Comparison of ENCODE assay signal across 1 cellular context in the genomic region with DNA sequence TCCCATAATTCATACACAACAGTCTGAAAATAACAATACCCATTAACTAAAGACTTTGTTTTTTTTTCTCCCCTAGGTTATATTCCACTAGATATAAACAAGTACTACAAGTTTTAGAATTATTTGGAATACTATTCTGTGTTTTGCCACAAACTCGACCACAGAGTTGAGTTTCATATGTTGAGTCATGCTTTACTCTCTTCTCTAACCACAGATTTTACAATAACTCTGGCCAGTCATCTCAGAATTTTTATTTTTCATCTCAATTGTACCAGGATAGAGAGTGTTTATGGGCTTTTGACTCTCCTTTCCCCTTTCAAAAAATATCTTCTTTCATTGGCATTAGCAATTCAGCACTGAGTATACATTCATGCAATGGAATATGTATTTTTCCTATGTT.
TF ChIP-seq lines count a peak whose summit lies in the region.

No MANE protein-coding gene starts in this region.

TF ChIP-seq in WTC11, 78 proteins besides CTCF, POLR2A, EP300 and RAD21 (continued from another document):
- TF ChIP-seq TEAD4 (CRISPR knock-in tag; IDR thresholded peaks at IDR 0.05): no peak
- TF ChIP-seq ARID4B (CRISPR knock-in tag; IDR thresholded peaks at IDR 0.05; ENCODE audit: borderline replicate concordance): no peak
- no peak for TF ChIP-seq FOXP1 (CRISPR knock-in tag; IDR thresholded peaks at IDR 0.05; ENCODE audit: borderline replicate concordance)
- no peak for TF ChIP-seq ZNF396 (CRISPR knock-in tag; IDR thresholded peaks at IDR 0.05; ENCODE audit: borderline replicate concordance)
- TF ChIP-seq, protein P1, sequence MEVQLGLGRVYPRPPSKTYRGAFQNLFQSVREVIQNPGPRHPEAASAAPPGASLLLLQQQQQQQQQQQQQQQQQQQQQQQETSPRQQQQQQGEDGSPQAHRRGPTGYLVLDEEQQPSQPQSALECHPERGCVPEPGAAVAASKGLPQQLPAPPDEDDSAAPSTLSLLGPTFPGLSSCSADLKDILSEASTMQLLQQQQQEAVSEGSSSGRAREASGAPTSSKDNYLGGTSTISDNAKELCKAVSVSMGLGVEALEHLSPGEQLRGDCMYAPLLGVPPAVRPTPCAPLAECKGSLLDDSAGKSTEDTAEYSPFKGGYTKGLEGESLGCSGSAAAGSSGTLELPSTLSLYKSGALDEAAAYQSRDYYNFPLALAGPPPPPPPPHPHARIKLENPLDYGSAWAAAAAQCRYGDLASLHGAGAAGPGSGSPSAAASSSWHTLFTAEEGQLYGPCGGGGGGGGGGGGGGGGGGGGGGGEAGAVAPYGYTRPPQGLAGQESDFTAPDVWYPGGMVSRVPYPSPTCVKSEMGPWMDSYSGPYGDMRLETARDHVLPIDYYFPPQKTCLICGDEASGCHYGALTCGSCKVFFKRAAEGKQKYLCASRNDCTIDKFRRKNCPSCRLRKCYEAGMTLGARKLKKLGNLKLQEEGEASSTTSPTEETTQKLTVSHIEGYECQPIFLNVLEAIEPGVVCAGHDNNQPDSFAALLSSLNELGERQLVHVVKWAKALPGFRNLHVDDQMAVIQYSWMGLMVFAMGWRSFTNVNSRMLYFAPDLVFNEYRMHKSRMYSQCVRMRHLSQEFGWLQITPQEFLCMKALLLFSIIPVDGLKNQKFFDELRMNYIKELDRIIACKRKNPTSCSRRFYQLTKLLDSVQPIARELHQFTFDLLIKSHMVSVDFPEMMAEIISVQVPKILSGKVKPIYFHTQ (CRISPR knock-in tag; IDR thresholded peaks at IDR 0.05): no peak
- no peak for TF ChIP-seq ZNF416 (CRISPR knock-in tag; IDR thresholded peaks at IDR 0.05)
- no peak for TF ChIP-seq RORB (CRISPR knock-in tag; IDR thresholded peaks at IDR 0.05)
- TF ChIP-seq, protein P2, sequence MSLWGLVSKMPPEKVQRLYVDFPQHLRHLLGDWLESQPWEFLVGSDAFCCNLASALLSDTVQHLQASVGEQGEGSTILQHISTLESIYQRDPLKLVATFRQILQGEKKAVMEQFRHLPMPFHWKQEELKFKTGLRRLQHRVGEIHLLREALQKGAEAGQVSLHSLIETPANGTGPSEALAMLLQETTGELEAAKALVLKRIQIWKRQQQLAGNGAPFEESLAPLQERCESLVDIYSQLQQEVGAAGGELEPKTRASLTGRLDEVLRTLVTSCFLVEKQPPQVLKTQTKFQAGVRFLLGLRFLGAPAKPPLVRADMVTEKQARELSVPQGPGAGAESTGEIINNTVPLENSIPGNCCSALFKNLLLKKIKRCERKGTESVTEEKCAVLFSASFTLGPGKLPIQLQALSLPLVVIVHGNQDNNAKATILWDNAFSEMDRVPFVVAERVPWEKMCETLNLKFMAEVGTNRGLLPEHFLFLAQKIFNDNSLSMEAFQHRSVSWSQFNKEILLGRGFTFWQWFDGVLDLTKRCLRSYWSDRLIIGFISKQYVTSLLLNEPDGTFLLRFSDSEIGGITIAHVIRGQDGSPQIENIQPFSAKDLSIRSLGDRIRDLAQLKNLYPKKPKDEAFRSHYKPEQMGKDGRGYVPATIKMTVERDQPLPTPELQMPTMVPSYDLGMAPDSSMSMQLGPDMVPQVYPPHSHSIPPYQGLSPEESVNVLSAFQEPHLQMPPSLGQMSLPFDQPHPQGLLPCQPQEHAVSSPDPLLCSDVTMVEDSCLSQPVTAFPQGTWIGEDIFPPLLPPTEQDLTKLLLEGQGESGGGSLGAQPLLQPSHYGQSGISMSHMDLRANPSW (CRISPR knock-in tag; conservative IDR thresholded peaks at IDR 0.05; ENCODE audit: low read depth): no peak
